In the genomic region with DNA sequence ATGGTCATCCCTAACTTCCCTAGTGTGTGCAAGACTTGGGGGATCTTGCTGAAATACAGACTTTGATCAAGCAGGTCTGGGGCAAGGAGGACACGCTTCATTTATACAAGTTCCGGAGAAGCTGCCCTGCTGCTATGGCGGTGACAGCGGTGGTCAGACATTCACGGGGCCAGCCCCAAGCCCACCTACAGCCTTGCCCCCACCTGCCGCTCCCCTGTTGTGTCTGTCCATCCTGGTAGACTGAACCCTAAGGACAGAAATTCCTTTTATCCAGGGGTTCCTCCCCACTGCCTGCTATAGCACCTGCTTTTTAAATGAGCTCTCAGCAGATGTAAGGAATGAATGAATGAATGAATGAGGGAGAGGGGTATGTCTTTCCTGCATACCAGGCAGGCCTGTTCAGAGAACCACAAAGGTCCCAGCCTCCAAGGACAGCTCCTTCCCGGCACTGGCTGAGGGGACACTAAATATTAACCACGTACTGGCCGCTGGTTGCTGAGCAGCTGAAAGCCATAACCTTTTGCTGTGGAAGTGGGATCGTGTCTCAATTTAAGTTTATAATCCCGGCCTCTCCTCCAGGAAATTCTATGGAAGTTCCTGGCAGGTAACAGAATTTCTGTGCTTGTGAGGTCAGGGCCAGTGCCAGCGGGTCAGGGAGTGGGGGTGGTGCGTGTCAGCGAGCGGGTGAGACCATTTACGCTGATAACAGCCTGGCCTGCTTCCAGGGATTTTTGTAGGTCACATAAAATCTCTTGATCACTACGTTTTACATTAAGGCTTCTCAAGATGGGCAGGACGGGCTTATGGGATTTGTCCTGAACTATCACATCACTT, we compare ENCODE assay signal across 6 cellular contexts. TPM values are rescaled to one million over a fixed set of nuclear protein-coding genes. Genes with fewer than 3 reads are reported as not detected.
DNase-seq lines count a peak whose midpoint lies in the region; ATAC-seq lines count a peak whose summit lies in the region.

No MANE protein-coding gene starts in this region.

- H2AFZ ChIP-seq in ACC112 (ENCODE audit: low read length, unreplicated experiment), result no peak overlapping the region

- H3K79me2 ChIP-seq in ACC112 (ENCODE audit: control insufficient read depth, insufficient read depth, low read length, unreplicated experiment), result peaks cover 26% of the 10 kb centered on the region

- no peaks in the 10 kb centered on the region for H3K27me3 Mint-ChIP-seq in T-cell

- peaks cover 35% of the 10 kb centered on the region for H3K4me1 ChIP-seq in ACC112 (ENCODE audit: control insufficient read depth, insufficient read depth, low read length, unreplicated experiment)

- ATAC-seq in T-cell (replicated peaks in 1 of 4), result no peak
- ATAC-seq in GM19455 (IDR thresholded peaks at IDR 0.05; ENCODE audit: unreplicated experiment), result no peak
- ATAC-seq in HG02798 (IDR thresholded peaks at IDR 0.05; ENCODE audit: poor library complexity, unreplicated experiment), result no peak

- H3K4me3 ChIP-seq in ACC112 (ENCODE audit: low read depth, low read length), result no peak overlapping the region

- H3K9me3 Mint-ChIP-seq in T-cell, result no peaks in the 10 kb centered on the region

- peak overlapping the region; percentile 96 for H3K27ac ChIP-seq in ACC112 (ENCODE audit: low read depth, low read length)

- DNase-seq in T-cell (no peak), kidney tubule cell (ENCODE audit: low spot score) (peak; percentile 78), cerebellar nuclear complex (lab: John Stamatoyannopoulos, UW) (no peak)

- H3K27me3 ChIP-seq in ACC112 (ENCODE audit: insufficient read depth, low read length), result no peaks in the 10 kb centered on the region

- H3K36me3 ChIP-seq in ACC112 (ENCODE audit: insufficient read depth, low read length), result no peaks in the 10 kb centered on the region

- POLR2A ChIA-PET in T-cell (lab: Charles Lee), result interaction anchor here (0.6 to 2.4 kb wide), 4 partner anchors 36 to 155 kb away, joined by 3 to 8 read pairs (median 4); partner anchors contain the start of gene GMIP (in 1 of the 2)

- CTCF ChIA-PET in T-cell (lab: Charles Lee), result interaction anchor here (0.5 to 4.4 kb wide), 10 partner anchors 81 to 163 kb away, joined by 3 to 64 read pairs (median 4); partner anchors contain the start of gene GATAD2A (in 1 of the 2)

- peak overlapping the region; percentile 95 to 99 for H3K27ac Mint-ChIP-seq in T-cell

- H3K4me1 Mint-ChIP-seq in T-cell, result peaks cover 57 to 62% (median 60%) of the 10 kb centered on the region in 3 donors

- peak overlapping the region; percentile 54 to 79 (median 64) for H3K4me3 Mint-ChIP-seq in T-cell

- peaks cover 2% of the 10 kb centered on the region for H3K36me3 Mint-ChIP-seq in T-cell

RNA-seq across cellular contexts. Expression of gene TSSK6, which starts 27.1 kb away (rescaled TPM):
- 10 to 100 TPM in 3 of 5 donors, 1 to 10 TPM in 2; 3.9 to 13.0 (median 11.0) TPM for total RNA-seq in T-cell

RNA-seq across cellular contexts. Expression of gene NDUFA13, which starts 27.8 kb away (rescaled TPM):
- total RNA-seq in T-cell, result 100 to 1,000 TPM; 188 to 235 (median 233) TPM

RNA-seq across cellular contexts. Expression of gene YJEFN3, which starts 40.5 kb away (rescaled TPM):
- 10 to 100 TPM in 3 of 5 donors, 1 to 10 TPM in 2; 5.4 to 14.2 (median 12.5) TPM for total RNA-seq in T-cell

RNA-seq across cellular contexts. Expression of gene CILP2, which starts 49.8 kb away (rescaled TPM):
- 1 to 10 TPM in 1 of 5 donors, under 1 TPM in 4; 0.23 to 1.3 (median 0.41) TPM for total RNA-seq in T-cell
